2 cellular contexts compared by ENCODE assay signal in the genomic region with DNA sequence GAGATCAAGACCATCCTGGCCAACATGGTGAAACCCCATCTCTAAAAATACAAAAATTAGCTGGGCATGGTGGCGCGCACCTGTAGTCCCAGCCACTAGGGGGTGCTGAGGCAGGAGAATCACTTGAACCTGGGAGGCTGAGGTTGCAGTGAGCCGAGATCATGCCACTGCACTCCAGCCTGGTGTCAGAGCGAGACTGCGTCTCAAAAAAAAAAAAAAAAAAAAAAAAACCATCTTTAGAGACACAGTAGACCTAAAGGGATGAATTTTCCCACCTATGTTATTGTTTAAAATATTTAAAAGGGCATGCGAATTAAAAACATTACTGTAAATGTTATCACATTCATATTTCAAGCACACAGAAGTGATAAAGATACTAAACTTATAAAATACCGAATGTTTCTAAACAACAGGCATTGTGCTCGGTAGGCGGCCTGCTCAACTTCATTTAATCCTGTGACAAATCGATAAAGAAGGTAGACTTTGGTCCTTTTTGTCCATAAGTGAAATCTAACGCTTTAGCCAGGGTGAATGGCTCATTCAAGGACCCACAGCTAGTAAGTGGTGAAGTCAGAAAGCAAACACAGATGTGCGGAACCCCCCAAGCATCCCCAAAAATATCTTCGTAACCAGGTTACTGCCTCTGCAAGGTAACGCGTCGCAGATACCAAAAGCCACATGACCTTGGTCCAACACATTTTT.
TF ChIP-seq lines count a peak whose summit lies in the region.

No MANE protein-coding gene starts in this region.

TF ChIP-seq in HEK293T, 16 proteins besides CTCF, POLR2A, EP300 and RAD21:
- TF ChIP-seq HDGF (IDR thresholded peaks at IDR 0.05; ENCODE audit: borderline replicate concordance) (no peak), SUZ12 (IDR thresholded peaks at IDR 0.05) (no peak), ZNF384 (IDR thresholded peaks at IDR 0.05) (0 out of 2 replicates have a peak, but pooled peaks have one; percentile 44), NFRKB (IDR thresholded peaks at IDR 0.05) (no peak)

TF ChIP-seq in H1, 55 proteins besides CTCF, POLR2A, EP300 and RAD21:
- TF ChIP-seq SP1 (IDR thresholded peaks at IDR 0.05; ENCODE audit: low read depth, low read length), result no peak
- no peak for TF ChIP-seq CBX8 (IDR thresholded peaks at IDR 0.05; ENCODE audit: borderline replicate concordance, low read depth, low read length)
- no peak for TF ChIP-seq EGR1 (IDR thresholded peaks at IDR 0.05; ENCODE audit: borderline replicate concordance, low read depth, low read length)
- no peak for TF ChIP-seq HDAC6 (IDR thresholded peaks at IDR 0.05; ENCODE audit: low read depth, low read length)
TF ChIP-seq in H1: peak in this region for 0.
